ENCODE assay signal across 1 cellular context in genomic region chr9:35515766-35516165, GRCh38.
TF ChIP-seq lines count a peak whose summit lies in the region.

No MANE protein-coding gene starts in this region.

TF ChIP-seq in IMR-90, 13 proteins besides CTCF, POLR2A, EP300 and RAD21:
- no peak for TF ChIP-seq NFE2L2 (IDR thresholded peaks at IDR 0.05; ENCODE audit: low read depth, low read length)
- peak; percentile 78 for TF ChIP-seq CEBPB (IDR thresholded peaks at IDR 0.05; ENCODE audit: low read depth, low read length)
